ENCODE assay signal across 15 cellular contexts in genomic region chr9:123176949-123177348, GRCh38.
A peak's percentile ranks its signal among the peaks of the same experiment; 100 is the strongest.
DNase-seq lines count a peak whose midpoint lies in the region; ATAC-seq and TF ChIP-seq lines count a peak whose summit lies in the region.
"Had no signal": no experiment of that assay in that cellular context is flagged by ENCODE, and none has a peak within 500 bp of the region (broad histone marks: within the 10 kb centered on the region; RNA-seq: fewer than 3 reads in every experiment).

No MANE protein-coding gene starts in this region.

- H3K9ac ChIP-seq in Karpas-422 (ENCODE audit: low read length), result peak overlapping the region; percentile 69
- H3K9ac ChIP-seq: BLaER1, GM23248 had no signal

- H3K9me3 Mint-ChIP-seq in activated B cell treated with CpG ODN at 0.5 μM for 24 hours, result no peaks in the 10 kb centered on the region
- H3K9me3 Mint-ChIP-seq in stimulated activated memory B cell treated with anti-CD40 and anti-IgM and Interleukin-4, amounts not matched to agents 10 μg/mL and 1 μg/mL and 100 μg/mL, for 72 hours, result no peaks in the 10 kb centered on the region
- no peaks in the 10 kb centered on the region for H3K9me3 Mint-ChIP-seq in immature natural killer cell
- H3K9me3 Mint-ChIP-seq: CD8-positive, alpha-beta T cell had no signal

- ATAC-seq in Right ventricle myocardium superior (ENCODE audit: poor library complexity) (peak; percentile 31), activated B cell treated with CpG ODN at 0.5 μM for 24 hours (ENCODE audit: low read depth) (no peak), HG03378 (IDR thresholded peaks at IDR 0.05; ENCODE audit: unreplicated experiment) (no peak)
- no peak for ATAC-seq in stimulated activated memory B cell treated with anti-CD40 and anti-IgM and Interleukin-4, amounts not matched to agents 10 μg/mL and 1 μg/mL and 100 μg/mL, for 72 hours
- ATAC-seq: CD8-positive, alpha-beta T cell had no signal

- peak overlapping the region; percentile 72 for H3K4me2 ChIP-seq in Karpas-422 (ENCODE audit: low read depth, low read length, poor library complexity, severe bottlenecking)
- H3K4me2 ChIP-seq: BLaER1 had no signal

- H3K27ac ChIP-seq in left ventricle myocardium inferior (replicated peaks) (no peak overlapping the region), Karpas-422 (ENCODE audit: low read length) (peak overlapping the region; percentile 99)
- H3K27ac ChIP-seq: BLaER1, GM23248 had no signal

- H3K27ac Mint-ChIP-seq in activated B cell treated with CpG ODN at 0.5 μM for 24 hours (peak overlapping the region; percentile 87), immature natural killer cell (no peak overlapping the region)
- peak overlapping the region; percentile 90 for H3K27ac Mint-ChIP-seq in stimulated activated memory B cell treated with anti-CD40 and anti-IgM and Interleukin-4, amounts not matched to agents 10 μg/mL and 1 μg/mL and 100 μg/mL, for 72 hours
- H3K27ac Mint-ChIP-seq: CD8-positive, alpha-beta T cell had no signal

- no peaks in the 10 kb centered on the region for H3K27me3 ChIP-seq in left ventricle myocardium inferior (ENCODE audit: low read depth)
- H3K27me3 ChIP-seq in Karpas-422 (ENCODE audit: low read length), result no peaks in the 10 kb centered on the region
- H3K27me3 ChIP-seq: BLaER1 had no signal

- H2AFZ ChIP-seq in Karpas-422 (ENCODE audit: low read length), result no peak overlapping the region
- H2AFZ ChIP-seq: GM23248 had no signal

- CTCF ChIA-PET in activated B cell treated with CpG ODN at 0.5 μM for 24 hours (lab: Charles Lee), result interaction anchor here (1.9 kb wide), 1 partner anchor 49 kb away, joined by 8 read pairs; no protein-coding TSS in a partner anchor

- no peak for DNase-seq in Right ventricle myocardium superior
- no peak for DNase-seq in left ventricle myocardium inferior
- no peak for DNase-seq in Karpas-422
- DNase-seq in activated B cell treated with CpG ODN at 0.5 μM for 24 hours, result no peak
- no peak for DNase-seq in immature natural killer cell
- DNase-seq in DMS53 (lab: John Stamatoyannopoulos, UW), result no peak
- DNase-seq: CD8-positive, alpha-beta T cell; DMS79; NCI-H2081; NCI-H510A treated with DMSO at 0.1 percent for 48 hours; SHP77 treated with DMSO at 0.1 percent for 48 hours had no signal

- POLR2A ChIA-PET in activated B cell treated with CpG ODN at 0.5 μM for 24 hours (lab: Charles Lee), result interaction anchor here (0.6 to 1.4 kb wide), 3 partner anchors 57 to 166 kb away, joined by 4 to 6 read pairs (median 4); no protein-coding TSS in a partner anchor

- H3K79me2 ChIP-seq in Karpas-422 (ENCODE audit: low read length), result peaks cover 72% of the 10 kb centered on the region

- no peaks in the 10 kb centered on the region for H3K9me3 ChIP-seq in left ventricle myocardium inferior (replicated peaks)
- no peaks in the 10 kb centered on the region for H3K9me3 ChIP-seq in Karpas-422 (ENCODE audit: low read length)
- H3K9me3 ChIP-seq: BLaER1 had no signal

- no peak overlapping the region for H3K4me3 Mint-ChIP-seq in activated B cell treated with CpG ODN at 0.5 μM for 24 hours
- no peak overlapping the region for H3K4me3 Mint-ChIP-seq in stimulated activated memory B cell treated with anti-CD40 and anti-IgM and Interleukin-4, amounts not matched to agents 10 μg/mL and 1 μg/mL and 100 μg/mL, for 72 hours
- no peak overlapping the region for H3K4me3 Mint-ChIP-seq in immature natural killer cell
- H3K4me3 Mint-ChIP-seq: CD8-positive, alpha-beta T cell had no signal

- H3K4me3 ChIP-seq in left ventricle myocardium inferior (no peak overlapping the region), Karpas-422 (ENCODE audit: low read length) (no peak overlapping the region)
- H3K4me3 ChIP-seq: BLaER1, GM23248 had no signal

- H3K36me3 Mint-ChIP-seq in activated B cell treated with CpG ODN at 0.5 μM for 24 hours (ENCODE audit: low read depth) (peaks cover 64% of the 10 kb centered on the region), immature natural killer cell (peaks cover 1 to 5% (median 3%) of the 10 kb centered on the region in 3 donors)
- peaks cover 23% of the 10 kb centered on the region for H3K36me3 Mint-ChIP-seq in stimulated activated memory B cell treated with anti-CD40 and anti-IgM and Interleukin-4, amounts not matched to agents 10 μg/mL and 1 μg/mL and 100 μg/mL, for 72 hours

- TF ChIP-seq CTCF in left ventricle myocardium inferior (IDR thresholded peaks at IDR 0.05; ENCODE audit: borderline replicate concordance), result no peak
- no peak for TF ChIP-seq CTCF in activated B cell treated with CpG ODN at 0.5 μM for 24 hours (IDR thresholded peaks at IDR 0.05)

- H3K27me3 Mint-ChIP-seq in activated B cell treated with CpG ODN at 0.5 μM for 24 hours, result no peaks in the 10 kb centered on the region
- H3K27me3 Mint-ChIP-seq in stimulated activated memory B cell treated with anti-CD40 and anti-IgM and Interleukin-4, amounts not matched to agents 10 μg/mL and 1 μg/mL and 100 μg/mL, for 72 hours, result no peaks in the 10 kb centered on the region
- H3K27me3 Mint-ChIP-seq in immature natural killer cell (ENCODE audit: low read depth in 3 of 3), result peaks cover 0 to 1% (median 0%) of the 10 kb centered on the region in 3 donors

- intact Hi-C loops in Right ventricle myocardium superior (cut with DNase I), result no loop called here
- intact Hi-C loops in left ventricle myocardium inferior (cut with micrococcal nuclease), result no loop called here
- intact Hi-C loops in activated B cell treated with CpG ODN at 0.5 μM for 24 hours (cut with micrococcal nuclease), result loop anchor here (1.0 kb wide), 2 partner anchors 9 to 91 kb away; partner anchors contain the start of gene STRBP

- H4K20me1 ChIP-seq in Karpas-422 (ENCODE audit: insufficient read depth, low read depth, low read length), result no peaks in the 10 kb centered on the region

- H3K4me1 Mint-ChIP-seq in activated B cell treated with CpG ODN at 0.5 μM for 24 hours, result peaks cover 66% of the 10 kb centered on the region
- peaks cover 46% of the 10 kb centered on the region for H3K4me1 Mint-ChIP-seq in stimulated activated memory B cell treated with anti-CD40 and anti-IgM and Interleukin-4, amounts not matched to agents 10 μg/mL and 1 μg/mL and 100 μg/mL, for 72 hours
- H3K4me1 Mint-ChIP-seq in immature natural killer cell, result peaks cover 8 to 12% of the 10 kb centered on the region in 2 donors

- H3K36me3 ChIP-seq in left ventricle myocardium inferior (no peaks in the 10 kb centered on the region), Karpas-422 (ENCODE audit: insufficient read depth, low read length) (peaks cover 34% of the 10 kb centered on the region)

- no peaks in the 10 kb centered on the region for H3K9me2 ChIP-seq in Karpas-422 (replicated peaks; ENCODE audit: insufficient read depth, low read length)

- peaks cover 11% of the 10 kb centered on the region for H3K4me1 ChIP-seq in left ventricle myocardium inferior
- peaks cover 89% of the 10 kb centered on the region for H3K4me1 ChIP-seq in Karpas-422 (ENCODE audit: low read length)

Comparison
In these comparisons a context has a peak if more than half of its experiments do, and no peak if none do; other contexts are left out.
1. H3K27ac Mint-ChIP-seq: peak in activated B cell treated with CpG ODN at 0.5 μM for 24 hours (single experiment) and stimulated activated memory B cell treated with anti-CD40 and anti-IgM and Interleukin-4, amounts not matched to agents 10 μg/mL and 1 μg/mL and 100 μg/mL, for 72 hours (single experiment); none in immature natural killer cell (0 of 6).